ENCODE assay signal across 8 cellular contexts in the genomic region with DNA sequence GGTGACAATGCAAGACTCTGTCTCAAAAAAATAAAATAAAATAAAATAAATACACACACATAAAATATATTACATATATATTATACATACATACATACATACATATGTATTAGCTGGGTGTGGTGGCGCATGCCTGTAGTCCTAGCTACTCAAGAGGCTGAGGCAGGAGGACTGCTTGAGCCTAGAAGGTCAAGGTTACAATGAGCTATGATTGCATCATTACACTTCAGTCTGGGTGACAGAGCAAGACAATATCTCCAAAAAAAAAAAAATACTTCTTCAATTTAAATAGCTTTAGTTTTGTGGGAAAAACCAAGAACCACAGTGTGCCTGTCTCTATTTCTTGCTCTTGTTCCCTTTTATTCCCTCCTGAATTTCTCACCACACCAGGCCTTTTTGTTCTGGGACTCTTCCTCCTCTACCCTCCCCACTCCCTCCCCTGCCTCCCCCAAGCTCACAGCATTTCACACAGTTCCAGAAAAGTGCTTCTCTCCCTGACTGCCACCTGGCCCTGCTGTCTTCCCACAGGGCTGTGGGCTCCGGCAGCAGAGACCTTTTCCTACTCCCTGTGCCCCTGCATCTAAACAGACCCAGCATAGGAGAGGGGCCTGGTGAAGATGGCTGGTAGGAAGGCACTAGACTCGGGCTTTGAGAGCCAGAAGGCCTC. TPM values are rescaled to one million over a fixed set of nuclear protein-coding genes. Genes with fewer than 3 reads are reported as not detected.
DNase-seq lines count a peak whose midpoint lies in the region; ATAC-seq, FAIRE-seq and TF ChIP-seq lines count a peak whose summit lies in the region.

No MANE protein-coding gene starts in this region.

- peak overlapping the region in 5 of 7 donors; percentile 24 to 83 (median 50) for H3K4me3 Mint-ChIP-seq in CD8-positive, alpha-beta memory T cell

- H3K36me3 ChIP-seq in CD8-positive, alpha-beta memory T cell (ENCODE audit: insufficient read depth, low read length): no peaks in the 10 kb centered on the region
- no peaks in the 10 kb centered on the region for H3K36me3 ChIP-seq in OCI-LY1 (ENCODE audit: insufficient read depth, low read length)
- H3K36me3 ChIP-seq in left ventricle myocardium inferior: no peaks in the 10 kb centered on the region

- H3K79me2 ChIP-seq in OCI-LY1 (ENCODE audit: insufficient read depth, low read length): no peaks in the 10 kb centered on the region

- H3K36me3 Mint-ChIP-seq in CD8-positive, alpha-beta memory T cell: no peaks in the 10 kb centered on the region

- H3K27me3 Mint-ChIP-seq in CD8-positive, alpha-beta memory T cell: peaks cover 0 to 3% of the 10 kb centered on the region in 2 donors

- intact Hi-C loops in left colon (cut with DNase I, micrococcal nuclease) (loop anchor here in 1 of 2 donors (10.0 kb wide), 1 partner anchor 102 kb away; no protein-coding TSS in a partner anchor), left ventricle myocardium inferior (cut with micrococcal nuclease) (loop anchor here (5.0 kb wide), 1 partner anchor 105 kb away; no protein-coding TSS in a partner anchor)

- POLR2A ChIA-PET in CD8-positive, alpha-beta memory T cell (lab: Charles Lee): no interaction called here

- H4K20me1 ChIP-seq in OCI-LY1 (ENCODE audit: insufficient read depth, low read length): no peaks in the 10 kb centered on the region

- H3K27ac ChIP-seq in CD8-positive, alpha-beta memory T cell (ENCODE audit: low read depth, low read length): peak overlapping the region; percentile 57
- H3K27ac ChIP-seq in OCI-LY1 (ENCODE audit: low read depth, low read length, poor library complexity, severe bottlenecking): peak overlapping the region; percentile 100
- H3K27ac ChIP-seq in left ventricle myocardium inferior (replicated peaks): no peak overlapping the region

- peaks cover 24% of the 10 kb centered on the region for H3K4me1 ChIP-seq in CD8-positive, alpha-beta memory T cell (ENCODE audit: insufficient read depth, low read length)
- H3K4me1 ChIP-seq in OCI-LY1 (ENCODE audit: insufficient read depth, low read length, severe bottlenecking): peaks cover 85% of the 10 kb centered on the region
- H3K4me1 ChIP-seq in left ventricle myocardium inferior: no peaks in the 10 kb centered on the region

- H3K9ac ChIP-seq in OCI-LY1 (ENCODE audit: low read length): peak overlapping the region; percentile 84

- peaks cover 5% of the 10 kb centered on the region; the same call in 1 of the 2 replicates for H3F3A ChIP-seq in OCI-LY1 (ENCODE audit: insufficient read depth, low read length)

- peak overlapping the region; percentile 68 for H3K4me2 ChIP-seq in OCI-LY1 (ENCODE audit: low read length)

- no peak overlapping the region for H3K4me3 ChIP-seq in CD8-positive, alpha-beta memory T cell (ENCODE audit: low read length)
- H3K4me3 ChIP-seq in OCI-LY1 (ENCODE audit: low read depth, low read length, poor library complexity, severe bottlenecking) (peak overlapping the region; percentile 43), left ventricle myocardium inferior (no peak overlapping the region)

- no peaks in the 10 kb centered on the region for H3K27me3 ChIP-seq in CD8-positive, alpha-beta memory T cell (ENCODE audit: insufficient read depth, low read length, poor library complexity, severe bottlenecking)
- H3K27me3 ChIP-seq in OCI-LY1 (ENCODE audit: insufficient read depth, low read length): no peaks in the 10 kb centered on the region
- no peaks in the 10 kb centered on the region for H3K27me3 ChIP-seq in left ventricle myocardium inferior (ENCODE audit: low read depth)

- no peak overlapping the region for H2AFZ ChIP-seq in OCI-LY1 (ENCODE audit: low read length)

- FAIRE-seq in frontal cortex (lab: Jason Lieb, UNC): no peak

- H3K27ac Mint-ChIP-seq in CD8-positive, alpha-beta memory T cell: peak overlapping the region in 7 of 8 donors; percentile 7 to 88 (median 78)

- TF ChIP-seq CTCF in OCI-LY1 (IDR thresholded peaks at IDR 0.05; ENCODE audit: low read length): no peak
- no peak for TF ChIP-seq CTCF in left ventricle myocardium inferior (IDR thresholded peaks at IDR 0.05; ENCODE audit: borderline replicate concordance)

- no peaks in the 10 kb centered on the region for H3K9me3 Mint-ChIP-seq in CD8-positive, alpha-beta memory T cell

- H3K4me1 Mint-ChIP-seq in CD8-positive, alpha-beta memory T cell: peaks cover 15 to 25% (median 17%) of the 10 kb centered on the region in 3 donors

- CTCF ChIA-PET in CD8-positive, alpha-beta memory T cell (lab: Charles Lee): interaction anchor here (1.0 to 10.7 kb wide), 6 partner anchors 19 to 849 kb away, joined by 3 to 225 read pairs (median 4); no protein-coding TSS in a partner anchor

- H3K9me2 ChIP-seq in OCI-LY1 (ENCODE audit: low read depth, low read length): no peaks in the 10 kb centered on the region

- DNase-seq in CD8-positive, alpha-beta memory T cell: no peak
- DNase-seq in left colon (no peak), mesenteric fat pad (ENCODE audit: low spot score) (no peak), frontal cortex (ENCODE audit: low spot score in 2 of 2) (no peak), left ventricle myocardium inferior (no peak)

- ATAC-seq in GM21526 (IDR thresholded peaks at IDR 0.05; ENCODE audit: low FRiP score, unreplicated experiment) (peak; percentile 15), left colon (peak; percentile 8), HG02870 (IDR thresholded peaks at IDR 0.05; ENCODE audit: unreplicated experiment) (no peak)

- no peaks in the 10 kb centered on the region for H3K9me3 ChIP-seq in CD8-positive, alpha-beta memory T cell (ENCODE audit: low read length)
- H3K9me3 ChIP-seq in OCI-LY1 (ENCODE audit: low read length) (no peaks in the 10 kb centered on the region), left ventricle myocardium inferior (replicated peaks) (no peaks in the 10 kb centered on the region)

RNA-seq across cellular contexts. Expression of a gene that starts 1.3 kb away (rescaled TPM):
- not detected for total RNA-seq in CD8-positive, alpha-beta memory T cell
- polyA plus RNA-seq in CD8-positive, alpha-beta memory T cell: not detected
- total RNA-seq in left colon (not detected), mesenteric fat pad (not detected), frontal cortex (under 0.01 TPM), left ventricle myocardium inferior (not detected)
